11 cellular contexts compared by ENCODE assay signal in genomic region chr6:108116781-108117426, GRCh38. TPM values are rescaled to one million over a fixed set of nuclear protein-coding genes. Genes with fewer than 3 reads are reported as not detected.
DNase-seq lines count a peak whose midpoint lies in the region; ATAC-seq, FAIRE-seq and TF ChIP-seq lines count a peak whose summit lies in the region.
"Had no signal": no experiment of that assay in that cellular context is flagged by ENCODE, and none has a peak within 500 bp of the region (broad histone marks: within the 10 kb centered on the region; RNA-seq: fewer than 3 reads in every experiment).

No MANE protein-coding gene starts in this region.

- intact Hi-C loops in activated T-helper 2 cell treated with anti-CD3 and anti-CD28 coated beads, Interferon-gamma antibody, Interleukin-2, Interleukin-4, amounts not matched to agents 10 μg/mL and 5 μg/mL and 100 μg/mL, durations not matched to agents 14 hours and 24 hours and 36 hours (cut with micrococcal nuclease): loop anchor here (2.0 to 10.0 kb wide), 2 partner anchors 52 to 378 kb away; no protein-coding TSS in a partner anchor
- intact Hi-C loops in lower lobe of right lung (cut with DNase I): loop anchor here (10.0 kb wide), 1 partner anchor 378 kb away; no protein-coding TSS in a partner anchor

- H3K4me1 Mint-ChIP-seq in activated naive CD4-positive, alpha-beta T cell treated with anti-CD3 and anti-CD28 coated beads, Interleukin-2, amount 50 U/mL, for 24 hours: peaks cover 41% of the 10 kb centered on the region
- H3K4me1 Mint-ChIP-seq in activated T-helper 2 cell treated with anti-CD3 and anti-CD28 coated beads, Interferon-gamma antibody, Interleukin-2, Interleukin-4, amounts not matched to agents 10 μg/mL and 5 μg/mL and 100 μg/mL, durations not matched to agents 14 hours and 24 hours and 36 hours (ENCODE audit: low read depth): peaks cover 32% of the 10 kb centered on the region
- peaks cover 33% of the 10 kb centered on the region for H3K4me1 Mint-ChIP-seq in type B pancreatic cell (ENCODE audit: unreplicated experiment)

- no peak overlapping the region for H3K27ac Mint-ChIP-seq in activated naive CD4-positive, alpha-beta T cell treated with anti-CD3 and anti-CD28 coated beads, Interleukin-2, amount 50 U/mL, for 24 hours
- H3K27ac Mint-ChIP-seq in activated T-helper 2 cell treated with anti-CD3 and anti-CD28 coated beads, Interferon-gamma antibody, Interleukin-2, Interleukin-4, amounts not matched to agents 10 μg/mL and 5 μg/mL and 100 μg/mL, durations not matched to agents 14 hours and 24 hours and 36 hours: peak overlapping the region; percentile 11
- H3K27ac Mint-ChIP-seq in type B pancreatic cell: peak overlapping the region; percentile 36

- no peaks in the 10 kb centered on the region for H3K9me3 ChIP-seq in lower lobe of right lung
- H3K9me3 ChIP-seq: tibial artery had no signal

- H3K27me3 ChIP-seq in lower lobe of right lung (ENCODE audit: low read depth): peaks cover 94% of the 10 kb centered on the region

- H3K9me3 Mint-ChIP-seq in activated naive CD4-positive, alpha-beta T cell treated with anti-CD3 and anti-CD28 coated beads, Interleukin-2, amount 50 U/mL, for 24 hours: no peaks in the 10 kb centered on the region
- H3K9me3 Mint-ChIP-seq in activated T-helper 2 cell treated with anti-CD3 and anti-CD28 coated beads, Interferon-gamma antibody, Interleukin-2, Interleukin-4, amounts not matched to agents 10 μg/mL and 5 μg/mL and 100 μg/mL, durations not matched to agents 14 hours and 24 hours and 36 hours: no peaks in the 10 kb centered on the region
- no peaks in the 10 kb centered on the region for H3K9me3 Mint-ChIP-seq in type B pancreatic cell

- no peak overlapping the region for H3K27ac ChIP-seq in lower lobe of right lung
- H3K27ac ChIP-seq: C4-2B, tibial artery had no signal

- H3K27me3 Mint-ChIP-seq in activated naive CD4-positive, alpha-beta T cell treated with anti-CD3 and anti-CD28 coated beads, Interleukin-2, amount 50 U/mL, for 24 hours: peaks cover 71% of the 10 kb centered on the region
- H3K27me3 Mint-ChIP-seq in activated T-helper 2 cell treated with anti-CD3 and anti-CD28 coated beads, Interferon-gamma antibody, Interleukin-2, Interleukin-4, amounts not matched to agents 10 μg/mL and 5 μg/mL and 100 μg/mL, durations not matched to agents 14 hours and 24 hours and 36 hours (ENCODE audit: low read depth): peaks cover 88% of the 10 kb centered on the region
- peaks cover 96% of the 10 kb centered on the region for H3K27me3 Mint-ChIP-seq in type B pancreatic cell

- FAIRE-seq in frontal cortex (lab: Jason Lieb, UNC): no peak
- FAIRE-seq: colon had no signal

- peak overlapping the region; percentile 86 for H3K4me3 Mint-ChIP-seq in activated naive CD4-positive, alpha-beta T cell treated with anti-CD3 and anti-CD28 coated beads, Interleukin-2, amount 50 U/mL, for 24 hours
- H3K4me3 Mint-ChIP-seq in activated T-helper 2 cell treated with anti-CD3 and anti-CD28 coated beads, Interferon-gamma antibody, Interleukin-2, Interleukin-4, amounts not matched to agents 10 μg/mL and 5 μg/mL and 100 μg/mL, durations not matched to agents 14 hours and 24 hours and 36 hours (ENCODE audit: low read depth): peak overlapping the region; percentile 81
- peak overlapping the region; percentile 89 for H3K4me3 Mint-ChIP-seq in type B pancreatic cell

- ATAC-seq in lower lobe of right lung: peak; percentile 1 to 2

- H3K4me1 ChIP-seq in lower lobe of right lung: peaks cover 53% of the 10 kb centered on the region

- TF ChIP-seq CTCF in lower lobe of right lung (IDR thresholded peaks at IDR 0.05) (no peak), type B pancreatic cell (conservative IDR thresholded peaks at IDR 0.05) (no peak)

- H3K36me3 Mint-ChIP-seq in activated naive CD4-positive, alpha-beta T cell treated with anti-CD3 and anti-CD28 coated beads, Interleukin-2, amount 50 U/mL, for 24 hours: peaks cover 1% of the 10 kb centered on the region
- peaks cover 4% of the 10 kb centered on the region for H3K36me3 Mint-ChIP-seq in activated T-helper 2 cell treated with anti-CD3 and anti-CD28 coated beads, Interferon-gamma antibody, Interleukin-2, Interleukin-4, amounts not matched to agents 10 μg/mL and 5 μg/mL and 100 μg/mL, durations not matched to agents 14 hours and 24 hours and 36 hours (ENCODE audit: low read depth)
- H3K36me3 Mint-ChIP-seq in type B pancreatic cell: peaks cover 4% of the 10 kb centered on the region

- H3K36me3 ChIP-seq in lower lobe of right lung: no peaks in the 10 kb centered on the region
- H3K36me3 ChIP-seq: tibial artery had no signal

- DNase-seq in activated naive CD4-positive, alpha-beta T cell treated with anti-CD3 and anti-CD28 coated beads, Interleukin-2, amount 50 U/mL, for 16 hours: no peak
- DNase-seq in activated T-helper 2 cell treated with anti-CD3 and anti-CD28 coated beads, Interferon-gamma antibody, Interleukin-2, Interleukin-4, amounts not matched to agents 10 μg/mL and 5 μg/mL and 100 μg/mL, durations not matched to agents 14 hours and 24 hours and 36 hours (ENCODE audit: low spot score): no peak
- DNase-seq in lower lobe of right lung: no peak
- no peak for DNase-seq in type B pancreatic cell (ENCODE audit: extremely low spot score, unreplicated experiment)
- DNase-seq in amniotic stem cell (lab: John Stamatoyannopoulos, UW): no peak
- DNase-seq in DMS 273 treated with DMSO at 0.1 percent for 48 hours (lab: John Stamatoyannopoulos, UW): no peak
- no peak for DNase-seq in frontal cortex (ENCODE audit: low spot score in 2 of 2)
- DNase-seq: tibial artery had no signal

- peak overlapping the region; percentile 82 for H3K4me3 ChIP-seq in lower lobe of right lung

RNA-seq across cellular contexts. Expression of gene OSTM1, which starts 42.4 kb away (rescaled TPM):
- 15.5 and 16.4 TPM in 2 replicates for total RNA-seq in activated T-helper 2 cell treated with anti-CD3 and anti-CD28 coated beads, Interferon-gamma antibody, Interleukin-2, Interleukin-4, amounts not matched to agents 10 μg/mL and 5 μg/mL and 100 μg/mL, durations not matched to agents 14 hours and 24 hours and 36 hours
- total RNA-seq in lower lobe of right lung (63.8 TPM), type B pancreatic cell (ENCODE audit: low replicate concordance) (7.3 and 14.5 TPM in 2 replicates), frontal cortex (50.1 TPM)

RNA-seq across cellular contexts. Expression of gene NR2E1, which starts 48.9 kb away (rescaled TPM):
- not detected in 2 replicates for total RNA-seq in activated T-helper 2 cell treated with anti-CD3 and anti-CD28 coated beads, Interferon-gamma antibody, Interleukin-2, Interleukin-4, amounts not matched to agents 10 μg/mL and 5 μg/mL and 100 μg/mL, durations not matched to agents 14 hours and 24 hours and 36 hours
- total RNA-seq in lower lobe of right lung (not detected), type B pancreatic cell (ENCODE audit: low replicate concordance) (0.26 TPM in 1 of 2 replicates, not detected in the other), frontal cortex (6.1 TPM)
